3 cellular contexts compared by ENCODE assay signal in the genomic region with DNA sequence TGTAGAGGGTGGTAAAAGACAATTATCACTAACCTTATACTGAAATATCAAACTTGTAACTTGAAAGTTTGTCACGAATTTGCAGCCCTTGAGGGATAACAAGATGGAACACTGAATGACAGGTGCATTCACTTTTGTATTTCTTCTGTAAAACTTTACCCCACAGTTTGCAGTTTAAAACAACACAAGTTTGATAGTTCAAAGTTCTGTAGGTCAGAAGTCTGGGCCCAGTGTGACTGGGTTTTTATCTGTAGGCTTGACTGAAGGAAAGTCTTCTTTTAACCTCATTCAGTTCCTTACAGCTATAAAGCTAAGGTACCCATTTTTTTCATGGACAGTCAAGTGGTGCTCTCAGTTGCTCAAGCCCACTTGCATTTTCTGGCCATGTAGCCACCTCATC.
TF ChIP-seq lines count a peak whose summit lies in the region.

No MANE protein-coding gene starts in this region.

TF ChIP-seq in liver, 16 proteins besides CTCF, POLR2A, EP300 and RAD21:
- TF ChIP-seq RXRA (IDR thresholded peaks at IDR 0.05) = peak; percentile 33 to 41
- no peak for TF ChIP-seq GABPA (IDR thresholded peaks at IDR 0.05 in 1 of 2, conservative IDR thresholded peaks at IDR 0.05 in 1 of 2)
- TF ChIP-seq ZBTB33 (IDR thresholded peaks at IDR 0.05) = no peak
- no peak for TF ChIP-seq YY1 (IDR thresholded peaks at IDR 0.05)
- TF ChIP-seq, protein P1, sequence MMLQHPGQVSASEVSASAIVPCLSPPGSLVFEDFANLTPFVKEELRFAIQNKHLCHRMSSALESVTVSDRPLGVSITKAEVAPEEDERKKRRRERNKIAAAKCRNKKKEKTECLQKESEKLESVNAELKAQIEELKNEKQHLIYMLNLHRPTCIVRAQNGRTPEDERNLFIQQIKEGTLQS (IDR thresholded peaks at IDR 0.05) = no peak
- TF ChIP-seq, protein P2, sequence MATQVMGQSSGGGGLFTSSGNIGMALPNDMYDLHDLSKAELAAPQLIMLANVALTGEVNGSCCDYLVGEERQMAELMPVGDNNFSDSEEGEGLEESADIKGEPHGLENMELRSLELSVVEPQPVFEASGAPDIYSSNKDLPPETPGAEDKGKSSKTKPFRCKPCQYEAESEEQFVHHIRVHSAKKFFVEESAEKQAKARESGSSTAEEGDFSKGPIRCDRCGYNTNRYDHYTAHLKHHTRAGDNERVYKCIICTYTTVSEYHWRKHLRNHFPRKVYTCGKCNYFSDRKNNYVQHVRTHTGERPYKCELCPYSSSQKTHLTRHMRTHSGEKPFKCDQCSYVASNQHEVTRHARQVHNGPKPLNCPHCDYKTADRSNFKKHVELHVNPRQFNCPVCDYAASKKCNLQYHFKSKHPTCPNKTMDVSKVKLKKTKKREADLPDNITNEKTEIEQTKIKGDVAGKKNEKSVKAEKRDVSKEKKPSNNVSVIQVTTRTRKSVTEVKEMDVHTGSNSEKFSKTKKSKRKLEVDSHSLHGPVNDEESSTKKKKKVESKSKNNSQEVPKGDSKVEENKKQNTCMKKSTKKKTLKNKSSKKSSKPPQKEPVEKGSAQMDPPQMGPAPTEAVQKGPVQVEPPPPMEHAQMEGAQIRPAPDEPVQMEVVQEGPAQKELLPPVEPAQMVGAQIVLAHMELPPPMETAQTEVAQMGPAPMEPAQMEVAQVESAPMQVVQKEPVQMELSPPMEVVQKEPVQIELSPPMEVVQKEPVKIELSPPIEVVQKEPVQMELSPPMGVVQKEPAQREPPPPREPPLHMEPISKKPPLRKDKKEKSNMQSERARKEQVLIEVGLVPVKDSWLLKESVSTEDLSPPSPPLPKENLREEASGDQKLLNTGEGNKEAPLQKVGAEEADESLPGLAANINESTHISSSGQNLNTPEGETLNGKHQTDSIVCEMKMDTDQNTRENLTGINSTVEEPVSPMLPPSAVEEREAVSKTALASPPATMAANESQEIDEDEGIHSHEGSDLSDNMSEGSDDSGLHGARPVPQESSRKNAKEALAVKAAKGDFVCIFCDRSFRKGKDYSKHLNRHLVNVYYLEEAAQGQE (IDR thresholded peaks at IDR 0.05) = no peak
- TF ChIP-seq HNF4A (conservative IDR thresholded peaks at IDR 0.05) = peak; percentile 69 to 78
- TF ChIP-seq JUND (IDR thresholded peaks at IDR 0.05) = no peak
- no peak for TF ChIP-seq HNF4G (IDR thresholded peaks at IDR 0.05)
- TF ChIP-seq, protein P3, sequence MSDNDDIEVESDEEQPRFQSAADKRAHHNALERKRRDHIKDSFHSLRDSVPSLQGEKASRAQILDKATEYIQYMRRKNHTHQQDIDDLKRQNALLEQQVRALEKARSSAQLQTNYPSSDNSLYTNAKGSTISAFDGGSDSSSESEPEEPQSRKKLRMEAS (IDR thresholded peaks at IDR 0.05) = no peak

TF ChIP-seq in HepG2, 621 proteins besides CTCF, POLR2A, EP300 and RAD21:
- TF ChIP-seq CBX5 (CRISPR knock-in tag; IDR thresholded peaks at IDR 0.05; ENCODE audit: borderline replicate concordance) (no peak), ZNF296 (CRISPR knock-in tag; conservative IDR thresholded peaks at IDR 0.05) (no peak), ZKSCAN8 (CRISPR knock-in tag; IDR thresholded peaks at IDR 0.05; ENCODE audit: borderline replicate concordance) (no peak)

TF ChIP-seq in IMR-90, 13 proteins besides CTCF, POLR2A, EP300 and RAD21:
- TF ChIP-seq BHLHE40 (IDR thresholded peaks at IDR 0.05; ENCODE audit: low read depth, low read length) (no peak), CHD1 (IDR thresholded peaks at IDR 0.05; ENCODE audit: low read depth, low read length) (no peak), CEBPB (IDR thresholded peaks at IDR 0.05; ENCODE audit: low read depth, low read length) (no peak), FOS (IDR thresholded peaks at IDR 0.05; ENCODE audit: low read depth, low read length) (no peak), MAZ (IDR thresholded peaks at IDR 0.05; ENCODE audit: borderline replicate concordance, low read depth, low read length) (no peak), SMC3 (IDR thresholded peaks at IDR 0.05; ENCODE audit: low read depth, low read length) (no peak), MAFK (IDR thresholded peaks at IDR 0.05; ENCODE audit: low read depth, low read length) (no peak), ELK1 (IDR thresholded peaks at IDR 0.05; ENCODE audit: borderline replicate concordance, low read depth, low read length) (no peak), NFE2L2 (IDR thresholded peaks at IDR 0.05; ENCODE audit: low read depth, low read length) (no peak), MXI1 (IDR thresholded peaks at IDR 0.05; ENCODE audit: borderline replicate concordance, low read depth, low read length) (no peak), USF2 (IDR thresholded peaks at IDR 0.05; ENCODE audit: low read depth, low read length) (no peak), RFX5 (IDR thresholded peaks at IDR 0.05; ENCODE audit: low read depth, low read length) (no peak), RCOR1 (IDR thresholded peaks at IDR 0.05; ENCODE audit: insufficient replicate concordance, low read length) (no peak)
TF ChIP-seq in IMR-90: peak in this region for 0.
